9 cellular contexts compared by ENCODE assay signal in genomic region chr5:180820788-180821321, GRCh38. TPM values are rescaled to one million over a fixed set of nuclear protein-coding genes. Genes with fewer than 3 reads are reported as not detected.
DNase-seq lines count a peak whose midpoint lies in the region; ATAC-seq and TF ChIP-seq lines count a peak whose summit lies in the region.
"Had no signal": no experiment of that assay in that cellular context is flagged by ENCODE, and none has a peak within 500 bp of the region (broad histone marks: within the 10 kb centered on the region; RNA-seq: fewer than 3 reads in every experiment).

No MANE protein-coding gene starts in this region.

- no peaks in the 10 kb centered on the region for H3K27me3 ChIP-seq in transverse colon
- no peaks in the 10 kb centered on the region for H3K27me3 ChIP-seq in Caco-2 (replicated peaks; ENCODE audit: control insufficient read depth, insufficient read depth, low read length)

- H3K27me3 Mint-ChIP-seq in Caco-2 (ENCODE audit: insufficient read depth, unreplicated experiment) (no peaks in the 10 kb centered on the region), glutamatergic neuron (ENCODE audit: unreplicated experiment) (no peaks in the 10 kb centered on the region)

- TF ChIP-seq EP300 in transverse colon (IDR thresholded peaks at IDR 0.05; ENCODE audit: low read depth): peak; percentile 33

- intact Hi-C loops in transverse colon (cut with DNase I; ENCODE audit: low total_unique reads): no loop called here
- intact Hi-C loops in Caco-2 (cut with micrococcal nuclease; ENCODE audit: unreplicated experiment): no loop called here

- H3K27ac Mint-ChIP-seq in Caco-2 (ENCODE audit: unreplicated experiment) (no peak overlapping the region), glutamatergic neuron (ENCODE audit: unreplicated experiment) (no peak overlapping the region)

- H3K36me3 Mint-ChIP-seq in Caco-2 (ENCODE audit: insufficient read depth, unreplicated experiment) (no peaks in the 10 kb centered on the region), glutamatergic neuron (ENCODE audit: unreplicated experiment) (no peaks in the 10 kb centered on the region)

- TF ChIP-seq CTCF in fibroblast of the aortic adventitia (IDR thresholded peaks at IDR 0.05; ENCODE audit: insufficient read depth, low read length) (no peak), transverse colon (IDR thresholded peaks at IDR 0.05) (no peak), Caco-2 (IDR thresholded peaks at IDR 0.05; ENCODE audit: insufficient read depth in 1 of 2, low read depth in 1 of 2, low read length in 1 of 2, severe bottlenecking in 1 of 2, unreplicated experiment in 1 of 2) (no peak), glutamatergic neuron (IDR thresholded peaks at IDR 0.05; ENCODE audit: partially characterized antibody, unreplicated experiment) (no peak)

- H3K4me1 Mint-ChIP-seq in Caco-2 (ENCODE audit: low read depth, unreplicated experiment) (peaks cover 14% of the 10 kb centered on the region), glutamatergic neuron (ENCODE audit: low read depth, unreplicated experiment) (peaks cover 20% of the 10 kb centered on the region)

- peak; percentile 23 for DNase-seq in NCI-H2107 treated with DMSO at 0.1 percent for 48 hours (lab: John Stamatoyannopoulos, UW; ENCODE audit: unreplicated experiment)
- DNase-seq in NCI-H2107 (lab: John Stamatoyannopoulos, UW): no peak
- peak; percentile 35 for DNase-seq in fibroblast of the aortic adventitia (ENCODE audit: low read depth)
- DNase-seq in transverse colon: peak; percentile 41
- no peak for DNase-seq in Caco-2
- no peak for DNase-seq in SKM-1 treated with dmso at 0.1 percent for 144 hours (lab: John Stamatoyannopoulos, UW; ENCODE audit: unreplicated experiment)
- DNase-seq in glutamatergic neuron: no peak

- H3K36me3 ChIP-seq in transverse colon: no peaks in the 10 kb centered on the region
- peaks cover 1% of the 10 kb centered on the region; the same call in 1 of the 2 replicates for H3K36me3 ChIP-seq in Caco-2 (ENCODE audit: control insufficient read depth, insufficient read depth, low read length)

- 27 to 43% methylated on average over 1 to 3 of the region's 3 CpGs for WGBS in transverse colon (ENCODE audit: low coverage in 1 of 2), 2 donors

- peak overlapping the region; percentile 66 to 82 (median 72) for H3K27ac ChIP-seq in transverse colon
- H3K27ac ChIP-seq: A549 had no signal

- CTCF ChIA-PET in Caco-2 (lab: Charles Lee): no interaction called here

- peak; percentile 74 for ATAC-seq in HG03439 (IDR thresholded peaks at IDR 0.05; ENCODE audit: unreplicated experiment)

- H3K9me3 ChIP-seq in transverse colon: no peaks in the 10 kb centered on the region
- H3K9me3 ChIP-seq in Caco-2: no peaks in the 10 kb centered on the region
- H3K9me3 ChIP-seq: A549 had no signal

- POLR2A ChIA-PET in Caco-2 (lab: Charles Lee): no interaction called here

- H3K4me3 Mint-ChIP-seq in Caco-2 (ENCODE audit: unreplicated experiment) (no peak overlapping the region), glutamatergic neuron (ENCODE audit: unreplicated experiment) (no peak overlapping the region)

- no peak overlapping the region for H3K4me3 ChIP-seq in fibroblast of the aortic adventitia (ENCODE audit: low read depth, low read length)
- H3K4me3 ChIP-seq in transverse colon: no peak overlapping the region
- no peak overlapping the region for H3K4me3 ChIP-seq in Caco-2 (ENCODE audit: low read depth, low read length)
- H3K4me3 ChIP-seq: A549 had no signal

- in situ Hi-C loops in transverse colon (cut with MboI; ENCODE audit: low pct_ligation_motif_present in 1 of 4, low pct_unique_long_range_greater_than_20kb in 1 of 4, low sequenced_read_pairs in 3 of 4): no loop called here

- H3K9me3 Mint-ChIP-seq in Caco-2 (ENCODE audit: unreplicated experiment) (no peaks in the 10 kb centered on the region), glutamatergic neuron (ENCODE audit: unreplicated experiment) (no peaks in the 10 kb centered on the region)

- peaks cover 0 to 50% (median 10%) of the 10 kb centered on the region in 4 donors for H3K4me1 ChIP-seq in transverse colon
- H3K4me1 ChIP-seq in Caco-2: peaks cover 38% of the 10 kb centered on the region

- TF ChIP-seq POLR2A in transverse colon (IDR thresholded peaks at IDR 0.05): peak; percentile 22

- BruUV-seq in Caco-2 (replicated peaks; lab: Mats Ljungman, UMichigan): no TSS peak

RNA-seq across cellular contexts. Expression of gene MGAT1, which starts 18.2 kb away (rescaled TPM):
- total RNA-seq in fibroblast of the aortic adventitia (ENCODE audit: low replicate concordance): 79.4 and 81.1 TPM in 2 replicates
- total RNA-seq in transverse colon: 100 to 1,000 TPM in 3 of 4 donors, 10 to 100 TPM in 1; 98.5 to 131 (median 114) TPM
- total RNA-seq in Caco-2 (2022): 80.1 and 82.5 TPM in 2 replicates
- 45.6 TPM for total RNA-seq in glutamatergic neuron (ENCODE audit: unreplicated experiment)

RNA-seq across cellular contexts. Expression of gene ZFP62, which starts 40.2 kb away (rescaled TPM):
- 14.7 and 19.4 TPM in 2 replicates for total RNA-seq in fibroblast of the aortic adventitia (ENCODE audit: low replicate concordance)
- total RNA-seq in transverse colon: 10 to 100 TPM in 3 of 4 donors, 1 to 10 TPM in 1; 4.1 to 35.7 (median 26.9) TPM
- total RNA-seq in Caco-2 (2022): 34.4 and 35.9 TPM in 2 replicates
- 27.0 TPM for total RNA-seq in glutamatergic neuron (ENCODE audit: unreplicated experiment)

Comparison
In these comparisons a context has a peak if more than half of its experiments do, and no peak if none do; other contexts are left out.
1. DNase-seq: peak in NCI-H2107 treated with DMSO at 0.1 percent for 48 hours (single experiment), fibroblast of the aortic adventitia (single experiment) and transverse colon (single experiment); none in NCI-H2107 (single experiment), Caco-2 (0 of 2), SKM-1 treated with dmso at 0.1 percent for 144 hours (single experiment) and glutamatergic neuron (single experiment).